Comparison of ENCODE assay signal across 1 cellular context in genomic region chr4:83504544-83504943, GRCh38.
TF ChIP-seq lines count a peak whose summit lies in the region.

No MANE protein-coding gene starts in this region.

TF ChIP-seq in K562, 482 proteins besides CTCF, POLR2A, EP300 and RAD21:
- TF ChIP-seq THRB (CRISPR knock-in tag; conservative IDR thresholded peaks at IDR 0.05), result no peak
- no peak for TF ChIP-seq EZH2 (IDR thresholded peaks at IDR 0.05; ENCODE audit: borderline replicate concordance, low read depth, low read length)
- TF ChIP-seq HINFP (tag; conservative IDR thresholded peaks at IDR 0.05; ENCODE audit: low read depth), result no peak
- no peak for TF ChIP-seq NCOA2 (IDR thresholded peaks at IDR 0.05; ENCODE audit: partially characterized antibody in 2 of 2)
